18 cellular contexts compared by ENCODE assay signal in genomic region chr16:724188-725040, GRCh38. TPM values are rescaled to one million over a fixed set of nuclear protein-coding genes. Genes with fewer than 3 reads are reported as not detected.
DNase-seq lines count a peak whose midpoint lies in the region; ATAC-seq and TF ChIP-seq lines count a peak whose summit lies in the region.
"Had no signal": no experiment of that assay in that cellular context is flagged by ENCODE, and none has a peak within 500 bp of the region (broad histone marks: within the 10 kb centered on the region; RNA-seq: fewer than 3 reads in every experiment).

No MANE protein-coding gene starts in this region.

- H3K9me3 Mint-ChIP-seq in CD8-positive, alpha-beta T cell: no peaks in the 10 kb centered on the region
- no peaks in the 10 kb centered on the region for H3K9me3 Mint-ChIP-seq in IgD-negative memory B cell
- H3K9me3 Mint-ChIP-seq: nephron progenitor cell had no signal

- H3K27me3 ChIP-seq in CD8-positive, alpha-beta T cell (ENCODE audit: insufficient read depth, low read length): no peaks in the 10 kb centered on the region
- H3K27me3 ChIP-seq: BE2C had no signal

- no peak overlapping the region for H3K4me3 ChIP-seq in CD8-positive, alpha-beta T cell (ENCODE audit: low read depth, low read length)
- H3K4me3 ChIP-seq: gastroesophageal sphincter, psoas muscle, smooth muscle cell, suprapubic skin had no signal

- peak in 1 of 7 experiments; percentile 13 for DNase-seq in CD8-positive, alpha-beta T cell
- peak; percentile 62 for DNase-seq in cerebellar cortex (ENCODE audit: low spot score)
- no peak for DNase-seq in activated CD8-positive, alpha-beta memory T cell treated with anti-CD3 and anti-CD28 coated beads, Interleukin-2, amount 50 U/mL, for 4 hours
- DNase-seq in AG08396 (ENCODE audit: low spot score): no peak
- DNase-seq: activated CD4-positive, alpha-beta T cell treated with anti-CD3 and anti-CD28 coated beads, Interleukin-2, amount 50 U/mL, for 1 hour; activated naive CD4-positive, alpha-beta T cell; amygdala; BE2C; mesenchymal stem cell; NCI-H1436 treated with DMSO at 0.1 percent for 48 hours; nephron progenitor cell; psoas muscle; stimulated activated CD8-positive, alpha-beta memory T cell treated with anti-CD3 and anti-CD28 coated beads, Interleukin-4, amount 100 ng/mL, for 48 hours; T-helper 1 cell had no signal

- H3K9me3 ChIP-seq in CD8-positive, alpha-beta T cell (ENCODE audit: low read length): no peaks in the 10 kb centered on the region
- H3K9me3 ChIP-seq: BE2C, gastroesophageal sphincter, psoas muscle, suprapubic skin had no signal

- intact Hi-C loops in CD8-positive, alpha-beta T cell (cut with DNase I, micrococcal nuclease): no loop called here

- no peaks in the 10 kb centered on the region for H3K27me3 Mint-ChIP-seq in CD8-positive, alpha-beta T cell (ENCODE audit: low read depth)
- no peaks in the 10 kb centered on the region for H3K27me3 Mint-ChIP-seq in IgD-negative memory B cell

- H3K36me3 Mint-ChIP-seq in CD8-positive, alpha-beta T cell: no peaks in the 10 kb centered on the region
- H3K36me3 Mint-ChIP-seq in IgD-negative memory B cell: no peaks in the 10 kb centered on the region

- CTCF ChIA-PET in CD8-positive, alpha-beta T cell (lab: Charles Lee): interaction anchor here (0.8 to 17.6 kb wide), 4 partner anchors 11 to 63 kb away, joined by 3 to 353 read pairs (median 60); partner anchors contain the start of genes CIAO3 and METRN

- H3K27ac ChIP-seq in CD8-positive, alpha-beta T cell (ENCODE audit: low read depth, low read length): no peak overlapping the region
- H3K27ac ChIP-seq: gastroesophageal sphincter, psoas muscle, suprapubic skin had no signal

- H3K4me1 Mint-ChIP-seq in CD8-positive, alpha-beta T cell (ENCODE audit: low read depth): peaks cover 31% of the 10 kb centered on the region
- H3K4me1 Mint-ChIP-seq in IgD-negative memory B cell: peaks cover 5 to 8% (median 6%) of the 10 kb centered on the region in 3 donors

- TF ChIP-seq CTCF in CD8-positive, alpha-beta T cell (IDR thresholded peaks at IDR 0.05): no peak

- POLR2A ChIA-PET in CD8-positive, alpha-beta T cell (lab: Charles Lee): interaction anchor here (0.6 to 4.8 kb wide), 3 partner anchors 10 to 178 kb away, joined by 3 to 53 read pairs (median 7); partner anchors contain the start of gene METRN

- H3K36me3 ChIP-seq in CD8-positive, alpha-beta T cell (ENCODE audit: insufficient read depth, low read length): no peaks in the 10 kb centered on the region
- H3K36me3 ChIP-seq: suprapubic skin had no signal

- peak overlapping the region; percentile 27 for H3K27ac Mint-ChIP-seq in CD8-positive, alpha-beta T cell
- peak overlapping the region in 2 of 3 donors; percentile 63 to 98 for H3K27ac Mint-ChIP-seq in IgD-negative memory B cell
- H3K27ac Mint-ChIP-seq: nephron progenitor cell had no signal

- no peak for ATAC-seq in CD8-positive, alpha-beta T cell
- ATAC-seq: gastroesophageal sphincter, psoas muscle had no signal

- H3K4me1 ChIP-seq in CD8-positive, alpha-beta T cell (ENCODE audit: insufficient read depth, low read length): peaks cover 43% of the 10 kb centered on the region

- H3K4me3 Mint-ChIP-seq in CD8-positive, alpha-beta T cell: no peak overlapping the region
- peak overlapping the region in 1 of 4 donors; percentile 40 for H3K4me3 Mint-ChIP-seq in IgD-negative memory B cell
- H3K4me3 Mint-ChIP-seq: nephron progenitor cell had no signal

RNA-seq across cellular contexts. Expression of gene CCDC78, which starts 1.8 kb away (rescaled TPM):
- 1 to 10 TPM; 3.6 to 5.5 TPM for total RNA-seq in CD8-positive, alpha-beta T cell
- polyA plus RNA-seq in IgD-negative memory B cell: 0.74 TPM

RNA-seq across cellular contexts. Expression of gene HAGHL, which starts 2.5 kb away (rescaled TPM):
- total RNA-seq in CD8-positive, alpha-beta T cell: 10 to 100 TPM; 17.5 to 21.8 TPM
- 10.0 TPM for polyA plus RNA-seq in IgD-negative memory B cell

RNA-seq across cellular contexts. Expression of gene ANTKMT, which starts 3.5 kb away (rescaled TPM):
- total RNA-seq in CD8-positive, alpha-beta T cell: 10 to 100 TPM; 24.7 to 29.6 TPM
- 84.7 TPM for polyA plus RNA-seq in IgD-negative memory B cell

RNA-seq across cellular contexts. Expression of gene METRN, which starts 9.5 kb away (rescaled TPM):
- 10 to 100 TPM in 1 of 2 experiments, 1 to 10 TPM in 1; 9.2 to 10.1 TPM for total RNA-seq in CD8-positive, alpha-beta T cell
- polyA plus RNA-seq in IgD-negative memory B cell: 2.8 TPM

RNA-seq across cellular contexts. Expression of gene CIAO3, which starts 16.4 kb away (rescaled TPM):
- total RNA-seq in CD8-positive, alpha-beta T cell: 10 to 100 TPM; 25.7 to 30.0 TPM
- polyA plus RNA-seq in IgD-negative memory B cell: 29.4 TPM
